In genomic region chr15:45320581-45320980, GRCh38 we compare ENCODE assay signal across 27 cellular contexts. TPM values are rescaled to one million over a fixed set of nuclear protein-coding genes. Genes with fewer than 3 reads are reported as not detected.
DNase-seq lines count a peak whose midpoint lies in the region; ATAC-seq, FAIRE-seq and TF ChIP-seq lines count a peak whose summit lies in the region.
"Had no signal": no experiment of that assay in that cellular context is flagged by ENCODE, and none has a peak within 500 bp of the region (broad histone marks: within the 10 kb centered on the region; RNA-seq: fewer than 3 reads in every experiment).

No MANE protein-coding gene starts in this region.

- peak; percentile 8 for FAIRE-seq in HepG2 (lab: Jason Lieb, UNC)
- FAIRE-seq: D721Med, GM12891, H54 had no signal

- intact Hi-C loops in HepG2 (cut with micrococcal nuclease; ENCODE audit: unreplicated experiment) (no loop called here), ovary (cut with DNase I) (loop anchor here in 1 of 4 donors (10.0 kb wide), 1 partner anchor 974 kb away; no protein-coding TSS in a partner anchor)

- no peaks in the 10 kb centered on the region for H3K36me3 ChIP-seq in HepG2 (replicated peaks in 1 of 2; ENCODE audit: control insufficient read depth in 1 of 2, insufficient read depth in 2 of 2, low read length in 2 of 2)
- no peaks in the 10 kb centered on the region for H3K36me3 ChIP-seq in ovary
- H3K36me3 ChIP-seq: heart left ventricle, neural progenitor cell, right lobe of liver, upper lobe of left lung had no signal

- TF ChIP-seq EP300 in HepG2 (IDR thresholded peaks at IDR 0.05; ENCODE audit: low read depth in 2 of 2, low read length in 2 of 2) (no peak), HepG2 (CRISPR knock-in tag; IDR thresholded peaks at IDR 0.05; ENCODE audit: borderline replicate concordance) (no peak), ovary (IDR thresholded peaks at IDR 0.05) (no peak)

- DNase-seq in SIG-M5 treated with dmso at 0.1 percent for 504 hours (lab: John Stamatoyannopoulos, UW; ENCODE audit: unreplicated experiment) (peak; percentile 4), SIG-M5 (lab: John Stamatoyannopoulos, UW) (no peak), HepG2 (ENCODE audit: low spot score) (peak; percentile 29), ovary (no peak), T1000 (lab: John Stamatoyannopoulos, UW) (no peak), medulla oblongata (ENCODE audit: extremely low spot score) (no peak)
- DNase-seq: 8988T; activated CD4-positive, alpha-beta T cell treated with anti-CD3 and anti-CD28 coated beads, Interleukin-2, amount 50 U/mL, for 1 hour; activated CD8-positive, alpha-beta memory T cell treated with anti-CD3 and anti-CD28 coated beads, Interleukin-2, amount 10 ng/mL, durations not matched to agents 7 days and 5 days; activated naive CD4-positive, alpha-beta T cell treated with anti-CD3 and anti-CD28 coated beads, Interleukin-2, amount 10 ng/mL, durations not matched to agents 7 days and 5 days; heart left ventricle; NCI-H146; NCI-H446 treated with DMSO at 0.1 percent for 48 hours; posterior cingulate gyrus; right lobe of liver; SHP77 treated with DMSO at 0.1 percent for 48 hours; stimulated activated CD4-positive, alpha-beta T cell treated with anti-CD3 and anti-CD28 coated beads, Interleukin-4, amount 100 ng/mL, for 24 hours; upper lobe of left lung had no signal

- peaks cover 0 to 11% (median 0%) of the 10 kb centered on the region in 5 experiments for H3K9me3 Mint-ChIP-seq in brain
- H3K9me3 Mint-ChIP-seq: activated naive CD4-positive, alpha-beta T cell treated with anti-CD3 and anti-CD28 coated beads, Interleukin-2, amount 10 ng/mL, durations not matched to agents 7 days and 5 days; neural progenitor cell; stimulated activated effector memory CD8-positive, alpha-beta T cell treated with anti-CD3 and anti-CD28 coated beads, Interleukin-12 subunit alpha, Interleukin-12 subunit beta, amount 100 ng/mL, for 72 hours; WTC11 had no signal

- H2AFZ ChIP-seq in HepG2 (ENCODE audit: low read length), result no peak overlapping the region
- H2AFZ ChIP-seq: neural progenitor cell had no signal

- POLR2A ChIA-PET in HepG2 (lab: Yijun Ruan, JAX), result interaction anchor here (0.9 to 2.2 kb wide), 3 partner anchors 10 to 81 kb away, joined by 3 to 5 read pairs (median 3); a partner anchor contains a TSS

- H3K4me3 Mint-ChIP-seq in brain, result no peak overlapping the region
- H3K4me3 Mint-ChIP-seq: activated CD8-positive, alpha-beta memory T cell treated with anti-CD3 and anti-CD28 coated beads, Interleukin-2, amount 10 ng/mL, durations not matched to agents 7 days and 5 days; activated naive CD4-positive, alpha-beta T cell treated with anti-CD3 and anti-CD28 coated beads, Interleukin-2, amount 10 ng/mL, durations not matched to agents 7 days and 5 days; neural progenitor cell; stimulated activated effector memory CD8-positive, alpha-beta T cell treated with anti-CD3 and anti-CD28 coated beads, Interleukin-12 subunit alpha, Interleukin-12 subunit beta, amount 100 ng/mL, for 72 hours; WTC11 had no signal

- TF ChIP-seq CTCF in brain (conservative IDR thresholded peaks at IDR 0.05), result no peak
- no peak for TF ChIP-seq CTCF in HepG2 (CRISPR knock-in tag; IDR thresholded peaks at IDR 0.05)
- no peak for TF ChIP-seq CTCF in ovary (IDR thresholded peaks at IDR 0.05)

- WGBS in HepG2 (ENCODE audit: low lambda C conversion rate), result 11% methylated on average over 2 of the region's 2 CpGs
- 44 to 61% (median 50%) methylated on average over 2 of the region's 2 CpGs for WGBS in ovary, 3 donors

- no peak for TF ChIP-seq RAD21 in HepG2 (CRISPR knock-in tag; IDR thresholded peaks at IDR 0.05)

- peaks cover 2% of the 10 kb centered on the region for H3K4me1 Mint-ChIP-seq in brain
- H3K4me1 Mint-ChIP-seq: activated CD8-positive, alpha-beta memory T cell treated with anti-CD3 and anti-CD28 coated beads, Interleukin-2, amount 10 ng/mL, durations not matched to agents 7 days and 5 days; activated naive CD4-positive, alpha-beta T cell treated with anti-CD3 and anti-CD28 coated beads, Interleukin-2, amount 10 ng/mL, durations not matched to agents 7 days and 5 days; stimulated activated effector memory CD8-positive, alpha-beta T cell treated with anti-CD3 and anti-CD28 coated beads, Interleukin-12 subunit alpha, Interleukin-12 subunit beta, amount 100 ng/mL, for 72 hours; WTC11 had no signal

- H3K9me3 ChIP-seq in HepG2 (ENCODE audit: low read length) (no peaks in the 10 kb centered on the region), ovary (no peaks in the 10 kb centered on the region)
- H3K9me3 ChIP-seq: heart left ventricle, right lobe of liver, upper lobe of left lung had no signal

- no peaks in the 10 kb centered on the region for H3K36me3 Mint-ChIP-seq in brain
- H3K36me3 Mint-ChIP-seq: activated CD8-positive, alpha-beta memory T cell treated with anti-CD3 and anti-CD28 coated beads, Interleukin-2, amount 10 ng/mL, durations not matched to agents 7 days and 5 days; activated naive CD4-positive, alpha-beta T cell treated with anti-CD3 and anti-CD28 coated beads, Interleukin-2, amount 10 ng/mL, durations not matched to agents 7 days and 5 days; neural progenitor cell; stimulated activated effector memory CD8-positive, alpha-beta T cell treated with anti-CD3 and anti-CD28 coated beads, Interleukin-12 subunit alpha, Interleukin-12 subunit beta, amount 100 ng/mL, for 72 hours; WTC11 had no signal

- CTCF ChIA-PET in HepG2 (lab: Yijun Ruan, JAX; ENCODE audit: low intra/inter-chr PET ratio, low total read pairs), result no interaction called here

- H3K27me3 ChIP-seq in HepG2 (ENCODE audit: control insufficient read depth in 1 of 2, insufficient read depth in 2 of 2, low read length in 2 of 2) (no peaks in the 10 kb centered on the region), ovary (no peaks in the 10 kb centered on the region)
- H3K27me3 ChIP-seq: heart left ventricle, neural progenitor cell, right lobe of liver, upper lobe of left lung had no signal

- H3K9ac ChIP-seq in HepG2 (ENCODE audit: insufficient read depth, low read depth, low read length), result no peak overlapping the region
- H3K9ac ChIP-seq: KMS-11, neural progenitor cell had no signal

- H3K27ac ChIP-seq in HepG2 (ENCODE audit: extremely low read length, insufficient read depth, low read length), result no peak overlapping the region
- H3K27ac ChIP-seq in ovary, result no peak overlapping the region
- H3K27ac ChIP-seq: heart left ventricle, KMS-11, neural progenitor cell, right lobe of liver, upper lobe of left lung had no signal

- TF ChIP-seq POLR2A in HepG2 (IDR thresholded peaks at IDR 0.05; ENCODE audit: insufficient read depth in 1 of 2, low read depth in 2 of 2, low read length in 2 of 2) (no peak), ovary (IDR thresholded peaks at IDR 0.05) (no peak)

- H3K4me1 ChIP-seq in HepG2 (ENCODE audit: insufficient read depth, low read length) (peaks cover 21% of the 10 kb centered on the region), ovary (ENCODE audit: insufficient read depth) (no peaks in the 10 kb centered on the region)
- H3K4me1 ChIP-seq: heart left ventricle, neural progenitor cell, right lobe of liver, upper lobe of left lung had no signal

- H4K20me1 ChIP-seq in HepG2 (ENCODE audit: insufficient read depth, low read length), result no peaks in the 10 kb centered on the region

- no peaks in the 10 kb centered on the region for H3K79me2 ChIP-seq in HepG2 (ENCODE audit: insufficient read depth, low read length)

- ATAC-seq in HepG2 (peak; percentile 35; the same call in 2 of the 3 replicates), GM18520 (IDR thresholded peaks at IDR 0.05; ENCODE audit: unreplicated experiment) (no peak)
- ATAC-seq: activated CD8-positive, alpha-beta memory T cell treated with anti-CD3 and anti-CD28 coated beads, Interleukin-2, amount 10 ng/mL, durations not matched to agents 7 days and 5 days; heart left ventricle; stimulated activated effector memory CD8-positive, alpha-beta T cell treated with anti-CD3 and anti-CD28 coated beads, Interleukin-12 subunit alpha, Interleukin-12 subunit beta, amount 100 ng/mL, for 72 hours; WTC11 had no signal

- peaks cover 2% of the 10 kb centered on the region for H3K27me3 Mint-ChIP-seq in brain

- H3K4me2 ChIP-seq in HepG2 (ENCODE audit: low read depth, low read length), result peak overlapping the region; percentile 6; the same call in 1 of the 2 replicates
- H3K4me2 ChIP-seq: KMS-11, neural progenitor cell had no signal

- BruUV-seq in HepG2 (replicated peaks; lab: Mats Ljungman, UMichigan), result no TSS peak

- H3K27ac Mint-ChIP-seq in brain, result peak overlapping the region in 3 of 5 experiments; percentile 19 to 92 (median 74)
- H3K27ac Mint-ChIP-seq: activated CD8-positive, alpha-beta memory T cell treated with anti-CD3 and anti-CD28 coated beads, Interleukin-2, amount 10 ng/mL, durations not matched to agents 7 days and 5 days; activated naive CD4-positive, alpha-beta T cell treated with anti-CD3 and anti-CD28 coated beads, Interleukin-2, amount 10 ng/mL, durations not matched to agents 7 days and 5 days; neural progenitor cell; stimulated activated effector memory CD8-positive, alpha-beta T cell treated with anti-CD3 and anti-CD28 coated beads, Interleukin-12 subunit alpha, Interleukin-12 subunit beta, amount 100 ng/mL, for 72 hours; WTC11 had no signal

- H3K4me3 ChIP-seq in HepG2 (replicated peaks in 1 of 3; ENCODE audit: insufficient read depth in 1 of 3, low read depth in 2 of 3, low read length in 3 of 3) (no peak overlapping the region), ovary (no peak overlapping the region)
- H3K4me3 ChIP-seq: heart left ventricle, neural progenitor cell, right lobe of liver, upper lobe of left lung had no signal

- in situ Hi-C loops in HepG2 (cut with HindIII; ENCODE audit: extremely low pct_ligation_motif_present, low pct_unique_long_range_greater_than_20kb), result no loop called here

RNA-seq across cellular contexts. Expression of gene GATM, which starts 57.8 kb away (rescaled TPM):
- polyA plus RNA-seq in brain (ENCODE audit: insufficient read depth, low read depth, low replicate concordance) (58.9 TPM), HepG2 (2011; rRNA removed) (13.9 and 16.8 TPM in 2 replicates), ovary (100 to 1,000 TPM; 104 to 116 TPM)
- total RNA-seq in HepG2 (2016; rRNA removed; fragmentation: Illumina TruSeq; extraction: Trizol) (1.5 and 2.1 TPM in 2 replicates), ovary (100 to 1,000 TPM in 6 of 7 donors, 10 to 100 TPM in 1; 43.6 to 218 (median 160) TPM)
- total RNA-seq in HepG2 (2016; cell fraction: cytosol; rRNA removed; fragmentation: Illumina TruSeq; extraction: Trizol; ENCODE audit: low read depth), result 1.2 and 1.7 TPM in 2 replicates
- total RNA-seq in HepG2 (2016; cell fraction: insoluble cytoplasmic fraction; rRNA removed; fragmentation: Illumina TruSeq; extraction: Trizol), result 1.5 and 2.6 TPM in 2 replicates
- 1.6 and 1.7 TPM in 2 replicates for total RNA-seq in HepG2 (2016; cell fraction: membrane; rRNA removed; fragmentation: Illumina TruSeq; extraction: Trizol)
- total RNA-seq in HepG2 (2016; cell fraction: nucleus; rRNA removed; fragmentation: Illumina TruSeq; extraction: Trizol), result 4.0 and 4.1 TPM in 2 replicates
- polyA plus RNA-seq in HepG2 (2011; cell fraction: cytosol; rRNA removed), result 7.0 and 7.3 TPM in 2 replicates
- 22.1 and 26.0 TPM in 2 replicates for polyA plus RNA-seq in HepG2 (2011; cell fraction: nucleus; rRNA removed)
- polyA plus RNA-seq in HepG2 (2012), result 16.6 and 32.5 TPM in 2 replicates
- polyA plus RNA-seq in HepG2 (2016; cell fraction: cytosol; fragmentation: Illumina TruSeq; extraction: Trizol; ENCODE audit: low read depth), result 0.26 and 0.46 TPM in 2 replicates
- 0.97 TPM in 2 replicates for polyA plus RNA-seq in HepG2 (2016; cell fraction: insoluble cytoplasmic fraction; fragmentation: Illumina TruSeq; extraction: Trizol; ENCODE audit: low read depth)
- polyA plus RNA-seq in HepG2 (2016; cell fraction: membrane; fragmentation: Illumina TruSeq; extraction: Trizol; ENCODE audit: low read depth), result 0.28 and 0.72 TPM in 2 replicates
- 2.4 and 3.2 TPM in 2 replicates for polyA plus RNA-seq in HepG2 (2016; cell fraction: nucleus; fragmentation: Illumina TruSeq; extraction: Trizol; ENCODE audit: insufficient read depth, low read depth)
- polyA minus RNA-seq in HepG2 (2011; rRNA and poly(A)+ RNA removed; ENCODE audit: low replicate concordance), result 0.58 and 11.2 TPM in 2 replicates
- polyA minus RNA-seq in HepG2 (2011; cell fraction: cytosol; rRNA and poly(A)+ RNA removed), result 5.3 and 6.4 TPM in 2 replicates
- polyA minus RNA-seq in HepG2 (2011; cell fraction: nucleus; rRNA and poly(A)+ RNA removed), result 40.2 and 42.5 TPM in 2 replicates

Comparison
In these comparisons a context has a peak if more than half of its experiments do, and no peak if none do; other contexts are left out.
1. DNase-seq: peak in SIG-M5 treated with dmso at 0.1 percent for 504 hours (single experiment) and HepG2 (single experiment); none in SIG-M5 (single experiment), ovary (0 of 5), T1000 (single experiment) and medulla oblongata (single experiment).